In genomic region chr19:41870401-41870873, GRCh38 we compare ENCODE assay signal across 9 cellular contexts. TPM values are rescaled to one million over a fixed set of nuclear protein-coding genes. Genes with fewer than 3 reads are reported as not detected.
DNase-seq lines count a peak whose midpoint lies in the region; ATAC-seq and TF ChIP-seq lines count a peak whose summit lies in the region.
"Had no signal": no experiment of that assay in that cellular context is flagged by ENCODE, and none has a peak within 500 bp of the region (broad histone marks: within the 10 kb centered on the region; RNA-seq: fewer than 3 reads in every experiment).

No MANE protein-coding gene starts in this region.

- TF ChIP-seq EP300 in transverse colon (IDR thresholded peaks at IDR 0.05; ENCODE audit: low read depth) = no peak

- peaks cover 8% of the 10 kb centered on the region for H3K4me1 Mint-ChIP-seq in MCF 10A (ENCODE audit: insufficient read depth, unreplicated experiment)
- H3K4me1 Mint-ChIP-seq in T-helper 17 cell = peaks cover 44% of the 10 kb centered on the region

- CTCF ChIA-PET in MCF 10A (lab: Yijun Ruan, JAX) = interaction anchor here (4.8 kb wide), 1 partner anchor 10 kb away, joined by 32 read pairs; the partner anchor contains the start of gene RPS19

- H3K79me2 ChIP-seq in fibroblast of lung (ENCODE audit: control insufficient read depth, insufficient read depth, low read length) = peaks cover 21% of the 10 kb centered on the region

- ATAC-seq in T-helper 17 cell (no peak), HG03439 (IDR thresholded peaks at IDR 0.05; ENCODE audit: unreplicated experiment) (no peak), HG02623 (IDR thresholded peaks at IDR 0.05; ENCODE audit: unreplicated experiment) (no peak)

- no peak overlapping the region for H3K4me3 ChIP-seq in breast epithelium
- no peak overlapping the region for H3K4me3 ChIP-seq in fibroblast of lung (replicated peaks in 1 of 4; ENCODE audit: control extremely low read depth in 1 of 4, insufficient read depth in 1 of 4, low read depth in 3 of 4, low read length in 4 of 4)
- H3K4me3 ChIP-seq in transverse colon = no peak overlapping the region
- H3K4me3 ChIP-seq in ascending aorta = no peak overlapping the region

- WGBS in transverse colon (ENCODE audit: low coverage in 1 of 2), 2 donors = 47% methylated on average over 3 of the region's 3 CpGs; no CpG with 5 or more reads in 1 of the 2 donors

- H3K36me3 ChIP-seq in breast epithelium (no peaks in the 10 kb centered on the region), fibroblast of lung (ENCODE audit: control insufficient read depth, insufficient read depth, low read length) (peaks cover 28% of the 10 kb centered on the region), transverse colon (peaks cover 0 to 17% (median 7%) of the 10 kb centered on the region in 4 donors), ascending aorta (peaks cover 59 to 60% of the 10 kb centered on the region in 2 donors)

- no peak overlapping the region for H3K4me2 ChIP-seq in fibroblast of lung (ENCODE audit: extremely low read depth, insufficient read depth, low read length)

- TF ChIP-seq CTCF in MCF 10A (IDR thresholded peaks at IDR 0.05; ENCODE audit: unreplicated experiment) = no peak
- TF ChIP-seq CTCF in breast epithelium (IDR thresholded peaks at IDR 0.05) = no peak
- no peak for TF ChIP-seq CTCF in fibroblast of lung (conservative IDR thresholded peaks at IDR 0.05 in 1 of 2, IDR thresholded peaks at IDR 0.05 in 1 of 2; ENCODE audit: low read depth in 1 of 2, low read length in 2 of 2)
- no peak for TF ChIP-seq CTCF in transverse colon (IDR thresholded peaks at IDR 0.05)
- no peak for TF ChIP-seq CTCF in ascending aorta (IDR thresholded peaks at IDR 0.05)

- H3K9me3 Mint-ChIP-seq in MCF 10A (ENCODE audit: unreplicated experiment) = no peaks in the 10 kb centered on the region

- H3K27me3 ChIP-seq in breast epithelium (no peaks in the 10 kb centered on the region), fibroblast of lung (ENCODE audit: control insufficient read depth, insufficient read depth, low read length) (no peaks in the 10 kb centered on the region), transverse colon (no peaks in the 10 kb centered on the region), ascending aorta (no peaks in the 10 kb centered on the region)

- no peaks in the 10 kb centered on the region for H3K9me3 ChIP-seq in breast epithelium
- no peaks in the 10 kb centered on the region for H3K9me3 ChIP-seq in T-helper 17 cell (ENCODE audit: control insufficient read depth, low read length, poor library complexity, severe bottlenecking)
- no peaks in the 10 kb centered on the region for H3K9me3 ChIP-seq in fibroblast of lung (ENCODE audit: control insufficient read depth, insufficient read depth, low read depth, low read length)
- H3K9me3 ChIP-seq in transverse colon = no peaks in the 10 kb centered on the region
- no peaks in the 10 kb centered on the region for H3K9me3 ChIP-seq in ascending aorta

- peaks cover 3% of the 10 kb centered on the region for H4K20me1 ChIP-seq in fibroblast of lung (ENCODE audit: control insufficient read depth, extremely low read depth, insufficient read depth, low read length)

- in situ Hi-C loops in transverse colon (cut with MboI; ENCODE audit: low pct_ligation_motif_present in 1 of 4, low pct_unique_long_range_greater_than_20kb in 1 of 4, low sequenced_read_pairs in 3 of 4) = loop anchor here in 3 of 4 donors (5.0 to 10.0 kb wide), 3 partner anchors 77 to 84 kb away; partner anchors contain the start of gene RABAC1 (in 1 of the 3)

- no peak overlapping the region for H3K9ac ChIP-seq in fibroblast of lung (ENCODE audit: insufficient read depth, low read length)

- peak overlapping the region in 1 of 2 donors; percentile 19 for H3K27ac ChIP-seq in breast epithelium
- no peak overlapping the region for H3K27ac ChIP-seq in fibroblast of lung (ENCODE audit: insufficient read depth, low read length)
- peak overlapping the region; percentile 27 to 60 (median 54) for H3K27ac ChIP-seq in transverse colon
- no peak overlapping the region for H3K27ac ChIP-seq in ascending aorta

- intact Hi-C loops in MCF 10A (cut with micrococcal nuclease) (no loop called here), breast epithelium (cut with DNase I; ENCODE audit: low total_unique reads) (no loop called here), transverse colon (cut with DNase I; ENCODE audit: low total_unique reads) (loop anchor here (5.0 kb wide), 1 partner anchor 87 kb away; the partner anchor contains the start of gene RABAC1), ascending aorta (cut with DNase I) (no loop called here)

- TF ChIP-seq POLR2A in breast epithelium (IDR thresholded peaks at IDR 0.05) = no peak
- no peak for TF ChIP-seq POLR2A in transverse colon (IDR thresholded peaks at IDR 0.05)

- H3K36me3 Mint-ChIP-seq in MCF 10A (ENCODE audit: insufficient read depth, unreplicated experiment) = peaks cover 89% of the 10 kb centered on the region
- H3K36me3 Mint-ChIP-seq in T-helper 17 cell (ENCODE audit: low read depth) = peaks cover 3% of the 10 kb centered on the region

- H3K27ac Mint-ChIP-seq in MCF 10A (ENCODE audit: low read depth, unreplicated experiment) (no peak overlapping the region), T-helper 17 cell (peak overlapping the region; percentile 97)

- H3K4me1 ChIP-seq in breast epithelium (peaks cover 0 to 11% of the 10 kb centered on the region in 2 donors), fibroblast of lung (ENCODE audit: control insufficient read depth, extremely low read depth, insufficient read depth, low read length) (no peaks in the 10 kb centered on the region), transverse colon (peaks cover 11 to 76% (median 31%) of the 10 kb centered on the region in 4 donors), ascending aorta (no peaks in the 10 kb centered on the region)

- H3K4me3 Mint-ChIP-seq in MCF 10A (ENCODE audit: unreplicated experiment) = no peak overlapping the region
- H3K4me3 Mint-ChIP-seq in T-helper 17 cell = peak overlapping the region; percentile 66

- H3K27me3 Mint-ChIP-seq in MCF 10A (ENCODE audit: insufficient read depth, unreplicated experiment) = no peaks in the 10 kb centered on the region
- H3K27me3 Mint-ChIP-seq in T-helper 17 cell = no peaks in the 10 kb centered on the region

- POLR2A ChIA-PET in MCF 10A (lab: Yijun Ruan, JAX) = interaction anchor here (0.6 to 9.5 kb wide), 6 partner anchors 9 to 501 kb away, joined by 3 to 134 read pairs (median 4); partner anchors contain the start of genes RABAC1 and RPS19

- BruUV-seq in MCF 10A (replicated peaks; lab: Mats Ljungman, UMichigan) = no TSS peak

- DNase-seq in MCF 10A (ENCODE audit: unreplicated experiment) (peak; percentile 40), breast epithelium (ENCODE audit: low spot score in 2 of 2) (no peak), T-helper 17 cell (no peak), fibroblast of lung (ENCODE audit: low read depth in 2 of 2) (peak; percentile 21 to 79), transverse colon (no peak), ascending aorta (ENCODE audit: low spot score in 2 of 2) (no peak)

- no peak overlapping the region for H2AFZ ChIP-seq in fibroblast of lung (ENCODE audit: low read length)

RNA-seq across cellular contexts. Expression of gene CD79A, which starts 6.6 kb away (rescaled TPM):
- total RNA-seq in MCF 10A (2022) = not detected in 2 replicates
- total RNA-seq in breast epithelium = 1 to 10 TPM in 2 of 3 donors, under 1 TPM in 1; 0.80 to 2.9 (median 1.8) TPM
- total RNA-seq in T-helper 17 cell = 10 to 100 TPM in 1 of 2 donors, 1 to 10 TPM in 1; 1.6 to 27.3 TPM
- under 0.01 and 0.17 TPM in 2 replicates for total RNA-seq in fibroblast of lung
- 0.07 and 0.17 TPM in 2 replicates for polyA plus RNA-seq in fibroblast of lung
- polyA plus RNA-seq in fibroblast of lung (2012) = 0.14 TPM in 1 of 2 replicates, not detected in the other
- not detected in 2 replicates for polyA minus RNA-seq in fibroblast of lung (ENCODE audit: low replicate concordance)
- total RNA-seq in transverse colon = 10 to 100 TPM in 1 of 4 donors, 1 to 10 TPM in 2, not detected in 1; 2.3 to 33.0 (median 8.2) TPM
- not detected for total RNA-seq in ascending aorta

RNA-seq across cellular contexts. Expression of gene RPS19, which starts 10.4 kb away (rescaled TPM):
- total RNA-seq in MCF 10A (2022) (3,060 and 3,357 TPM in 2 replicates), breast epithelium (1,000 to 10,000 TPM in 2 of 3 donors, 100 to 1,000 TPM in 1; 756 to 2,084 (median 1,264) TPM), T-helper 17 cell (1,000 to 10,000 TPM; 3,299 to 3,349 TPM), fibroblast of lung (1,183 and 1,320 TPM in 2 replicates), transverse colon (1,000 to 10,000 TPM in 2 of 4 donors, 100 to 1,000 TPM in 2; 595 to 1,336 (median 1,016) TPM), ascending aorta (956 TPM)
- 2,037 and 2,197 TPM in 2 replicates for polyA plus RNA-seq in fibroblast of lung
- 4,097 and 4,526 TPM in 2 replicates for polyA plus RNA-seq in fibroblast of lung (2012)
- 662 and 1,252 TPM in 2 replicates for polyA minus RNA-seq in fibroblast of lung (ENCODE audit: low replicate concordance)

RNA-seq across cellular contexts. Expression of gene ARHGEF1, which starts 12.5 kb away (rescaled TPM):
- total RNA-seq in MCF 10A (2022) (106 and 108 TPM in 2 replicates), breast epithelium (10 to 100 TPM; 55.0 to 61.9 (median 55.7) TPM), T-helper 17 cell (100 to 1,000 TPM; 929 to 961 TPM), fibroblast of lung (21.6 TPM in 2 replicates), transverse colon (100 to 1,000 TPM in 2 of 4 donors, 10 to 100 TPM in 2; 64.3 to 215 (median 113) TPM), ascending aorta (178 TPM)
- 23.9 and 32.2 TPM in 2 replicates for polyA plus RNA-seq in fibroblast of lung
- 34.0 and 53.6 TPM in 2 replicates for polyA plus RNA-seq in fibroblast of lung (2012)
- polyA minus RNA-seq in fibroblast of lung (ENCODE audit: low replicate concordance) = 19.6 and 36.9 TPM in 2 replicates

RNA-seq across cellular contexts. Expression of gene DMRTC2, which starts 25.6 kb away (rescaled TPM):
- not detected in 2 replicates for total RNA-seq in MCF 10A (2022)
- not detected for total RNA-seq in breast epithelium
- not detected for total RNA-seq in T-helper 17 cell
- not detected in 2 replicates for total RNA-seq in fibroblast of lung
- not detected in 2 replicates for polyA plus RNA-seq in fibroblast of lung
- not detected in 2 replicates for polyA plus RNA-seq in fibroblast of lung (2012)
- not detected in 2 replicates for polyA minus RNA-seq in fibroblast of lung (ENCODE audit: low replicate concordance)
- not detected for total RNA-seq in transverse colon
- not detected for total RNA-seq in ascending aorta
- total RNA-seq: left cardiac atrium had no signal

RNA-seq across cellular contexts. Expression of gene LYPD4, which starts 26.0 kb away (rescaled TPM):
- total RNA-seq in MCF 10A (2022) = not detected in 2 replicates
- total RNA-seq in breast epithelium = not detected
- not detected for total RNA-seq in T-helper 17 cell
- not detected in 2 replicates for total RNA-seq in fibroblast of lung
- polyA plus RNA-seq in fibroblast of lung = not detected in 2 replicates
- not detected in 2 replicates for polyA plus RNA-seq in fibroblast of lung (2012)
- not detected in 2 replicates for polyA minus RNA-seq in fibroblast of lung (ENCODE audit: low replicate concordance)
- total RNA-seq in transverse colon = not detected
- not detected for total RNA-seq in ascending aorta
- total RNA-seq: left cardiac atrium had no signal

Comparison
In these comparisons a context has a peak if more than half of its experiments do, and no peak if none do; other contexts are left out.
1. DNase-seq: peak in MCF 10A (single experiment) and fibroblast of lung (2 of 2); none in breast epithelium (0 of 2), T-helper 17 cell (0 of 3), transverse colon (single experiment) and ascending aorta (0 of 2).
2. H3K27ac ChIP-seq: peak in transverse colon (4 of 4); none in fibroblast of lung (single experiment) and ascending aorta (0 of 2).